12 cellular contexts compared by ENCODE assay signal in the genomic region with DNA sequence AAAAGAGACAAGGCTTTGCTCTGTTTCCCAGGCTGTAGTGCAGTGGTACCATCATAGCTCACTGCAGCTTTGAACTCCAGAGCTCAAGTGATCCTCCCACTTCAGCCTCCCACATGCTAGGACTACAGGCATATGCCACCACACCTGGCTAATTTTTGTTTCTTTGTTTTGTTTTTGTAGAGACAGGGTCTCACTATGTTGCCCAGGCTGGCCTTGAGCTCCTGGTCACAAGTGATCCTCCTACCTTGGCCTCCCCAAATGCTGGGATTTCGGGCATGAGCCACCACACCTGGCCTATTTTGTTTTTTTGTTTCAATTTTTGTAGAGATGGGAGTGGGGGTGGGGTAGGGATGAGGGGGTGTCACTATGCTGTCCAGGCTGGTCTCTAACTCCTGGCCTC. TPM values are rescaled to one million over a fixed set of nuclear protein-coding genes. Genes with fewer than 3 reads are reported as not detected.
"Had no signal": no experiment of that assay in that cellular context is flagged by ENCODE, and none has a peak within 500 bp of the region (broad histone marks: within the 10 kb centered on the region; RNA-seq: fewer than 3 reads in every experiment).

No MANE protein-coding gene starts in this region.

- H3K36me3 ChIP-seq: Peyer's patch, SJCRH30 had no signal

- H3K27ac ChIP-seq: PC-9, Peyer's patch, SJCRH30 had no signal

- H3K9me3 ChIP-seq: Peyer's patch, SJCRH30 had no signal

- H3K4me3 ChIP-seq: PC-9, Peyer's patch, SJCRH30 had no signal

- DNase-seq: MM.1S, NCI-H1436 treated with DMSO at 0.1 percent for 48 hours, NCI-H2029 treated with DMSO at 0.1 percent for 48 hours, Peyer's patch, SHP77 treated with DMSO at 0.1 percent for 48 hours had no signal

- H3K27me3 ChIP-seq: Peyer's patch, SJCRH30 had no signal

- H2AFZ ChIP-seq: PC-9 had no signal

- ATAC-seq: Right ventricle myocardium inferior had no signal

- H3K4me2 ChIP-seq: PC-9 had no signal

- H3K4me1 ChIP-seq: Peyer's patch, SJCRH30 had no signal

RNA-seq across cellular contexts. Expression of a gene that starts 6.9 kb away (rescaled TPM):
- total RNA-seq: HT-29, IMR-90, M059J, PC-9, Peyer's patch, Right ventricle myocardium inferior, RPMI7951, SJCRH30 had no signal
- polyA plus RNA-seq: IMR-90 had no signal
